ENCODE assay signal across 8 cellular contexts in the genomic region with DNA sequence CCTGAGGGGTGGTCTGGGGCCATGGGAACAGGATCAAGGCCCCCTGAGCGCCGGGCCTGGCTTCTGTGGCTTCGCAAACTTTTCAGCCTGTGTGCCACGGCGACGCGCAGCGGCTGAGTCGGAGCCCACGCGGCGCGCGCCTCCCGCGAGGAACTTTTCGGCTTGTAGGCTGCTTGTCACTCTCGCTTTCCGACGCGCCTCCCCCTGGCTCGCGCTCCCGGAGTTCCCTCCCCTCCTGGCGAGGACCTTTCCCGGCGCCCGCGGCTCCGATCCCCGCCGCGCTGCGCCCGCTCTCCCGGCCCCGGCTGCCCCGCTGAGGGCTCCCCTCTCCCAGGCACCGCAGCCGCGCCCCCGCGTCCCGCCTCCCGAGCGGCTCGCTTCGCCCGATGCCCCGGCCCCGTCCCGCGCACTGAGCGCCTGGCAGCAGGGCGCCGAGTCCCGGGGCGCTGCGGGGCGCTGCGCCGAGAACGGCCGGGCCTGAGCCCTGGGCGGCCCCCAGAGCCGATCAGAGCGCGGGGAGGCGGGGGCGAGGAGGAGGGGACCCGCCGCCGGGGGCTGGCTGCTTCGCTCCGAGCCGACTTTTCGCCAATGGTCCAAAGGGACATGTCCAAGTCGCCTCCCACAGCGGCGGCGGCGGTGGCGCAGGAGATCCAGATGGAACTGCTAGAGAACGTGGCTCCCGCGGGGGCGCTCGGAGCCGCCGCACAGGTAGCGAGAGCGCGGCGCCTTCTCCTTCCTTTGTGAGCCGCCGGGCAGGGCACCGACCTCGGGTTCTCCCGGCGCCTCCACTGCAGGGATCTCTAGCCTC. TPM values are rescaled to one million over a fixed set of nuclear protein-coding genes. Genes with fewer than 3 reads are reported as not detected.
DNase-seq lines count a peak whose midpoint lies in the region; ATAC-seq and TF ChIP-seq lines count a peak whose summit lies in the region.

A gene (plus strand): TSS at position 276 of the 808 bp plus-strand sequence.

- DNase-seq in NCI-H748 (lab: John Stamatoyannopoulos, UW; ENCODE audit: unreplicated experiment) (peak; percentile 75), NCI-H748 treated with DMSO at 0.1 percent for 48 hours (lab: John Stamatoyannopoulos, UW) (no peak), WERI-Rb-1 (peak; percentile 67), Right ventricle myocardium inferior (ENCODE audit: missing footprints) (peak; percentile 80), omental fat pad (ENCODE audit: low spot score) (no peak), NCI-H446 treated with DMSO at 0.1 percent for 48 hours (lab: John Stamatoyannopoulos, UW) (no peak), NCI-H187 treated with DMSO at 0.1 percent for 48 hours (lab: John Stamatoyannopoulos, UW) (no peak)
- DNase-seq in activated CD4-positive, alpha-beta T cell treated with anti-CD3 and anti-CD28 coated beads for 4 hours, result no peak

- peak within 1 kb of the TSS; percentile 67 for H3K4me3 ChIP-seq in WERI-Rb-1 (ENCODE audit: low read depth, low read length)

- intact Hi-C loops in Right ventricle myocardium inferior (cut with DNase I), result loop anchor here (2.0 to 10.0 kb wide), 3 partner anchors 40 to 230 kb away; no protein-coding TSS in a partner anchor

- peak; percentile 70 for ATAC-seq in Right ventricle myocardium inferior
- peak; percentile 71 for ATAC-seq in omental fat pad (ENCODE audit: low FRiP score)

- H3K27me3 ChIP-seq in WERI-Rb-1 (ENCODE audit: insufficient read depth, low read depth, severe bottlenecking), result no peaks in the 10 kb centered on the region

- H3K36me3 ChIP-seq in WERI-Rb-1, result no peaks in the 10 kb centered on the region

- no peak within 1 kb of the TSS; the same call in 1 of the 2 replicates for H3K27ac ChIP-seq in WERI-Rb-1

- TF ChIP-seq CTCF in WERI-Rb-1 (IDR thresholded peaks at IDR 0.05; ENCODE audit: low read depth, low read length) (no peak), omental fat pad (IDR thresholded peaks at IDR 0.05) (no peak)

- no peaks in the 10 kb centered on the region for H3K9me3 ChIP-seq in WERI-Rb-1 (ENCODE audit: severe bottlenecking)

RNA-seq across cellular contexts. Expression of the gene that starts here (rescaled TPM):
- total RNA-seq in Right ventricle myocardium inferior (45.6 TPM), omental fat pad (10 to 100 TPM in 1 of 4 donors, 1 to 10 TPM in 3; 2.0 to 12.1 (median 6.1) TPM)

Comparison
In these comparisons a context has a peak if more than half of its experiments do, and no peak if none do; other contexts are left out.
1. DNase-seq: peak in NCI-H748 (single experiment), WERI-Rb-1 (single experiment) and Right ventricle myocardium inferior (single experiment); none in NCI-H748 treated with DMSO at 0.1 percent for 48 hours (single experiment), omental fat pad (single experiment), NCI-H446 treated with DMSO at 0.1 percent for 48 hours (single experiment), activated CD4-positive, alpha-beta T cell treated with anti-CD3 and anti-CD28 coated beads for 4 hours (0 of 2) and NCI-H187 treated with DMSO at 0.1 percent for 48 hours (single experiment).